1 cellular context compared by ENCODE assay signal in genomic region chr1:22275211-22275610, GRCh38.
TF ChIP-seq lines count a peak whose summit lies in the region.

No MANE protein-coding gene starts in this region.

TF ChIP-seq in HCT116, 20 proteins besides CTCF, POLR2A, EP300 and RAD21 (continued from another document):
- no peak for TF ChIP-seq REST (IDR thresholded peaks at IDR 0.05; ENCODE audit: low read depth)
- no peak for TF ChIP-seq EZH2 (IDR thresholded peaks at IDR 0.05)
- TF ChIP-seq YY1 (IDR thresholded peaks at IDR 0.05; ENCODE audit: extremely low read depth, insufficient replicate concordance, low read depth, low read length) = no peak
- no peak for TF ChIP-seq ELF1 (IDR thresholded peaks at IDR 0.05; ENCODE audit: borderline replicate concordance, low read depth)
- TF ChIP-seq JUND (IDR thresholded peaks at IDR 0.05) = no peak
- no peak for TF ChIP-seq TCF7L2 (IDR thresholded peaks at IDR 0.05; ENCODE audit: borderline replicate concordance, extremely low read depth, insufficient read depth, insufficient read length)
- TF ChIP-seq FOSL1 (IDR thresholded peaks at IDR 0.05; ENCODE audit: low read depth) = no peak
- no peak for TF ChIP-seq CEBPB (IDR thresholded peaks at IDR 0.05; ENCODE audit: low read depth)
- no peak for TF ChIP-seq SP1 (IDR thresholded peaks at IDR 0.05; ENCODE audit: low read depth)
- no peak for TF ChIP-seq ZBTB33 (IDR thresholded peaks at IDR 0.05; ENCODE audit: extremely low read depth, insufficient replicate concordance, low read length)
- no peak for TF ChIP-seq SIN3A (IDR thresholded peaks at IDR 0.05; ENCODE audit: low read depth)
